1 cellular context compared by ENCODE assay signal in genomic region chr2:61855178-61855523, GRCh38.
TF ChIP-seq lines count a peak whose summit lies in the region.

No MANE protein-coding gene starts in this region.

TF ChIP-seq in endothelial cell of umbilical vein, 7 proteins besides CTCF, POLR2A, EP300 and RAD21 (continued from another document):
- TF ChIP-seq MAX (IDR thresholded peaks at IDR 0.05; ENCODE audit: insufficient read depth, insufficient read length): no peak
- no peak for TF ChIP-seq POLR2AphosphoS5 (IDR thresholded peaks at IDR 0.05; ENCODE audit: insufficient read depth, low read depth, low read length)
- TF ChIP-seq GATA2 (IDR thresholded peaks at IDR 0.05; ENCODE audit: insufficient read depth, insufficient read length, low read depth, low read length): no peak
- TF ChIP-seq FOS (IDR thresholded peaks at IDR 0.05; ENCODE audit: borderline replicate concordance, insufficient read depth, low read length): no peak
- TF ChIP-seq JUN (IDR thresholded peaks at IDR 0.05; ENCODE audit: borderline replicate concordance, insufficient read depth, insufficient read length, low read depth): no peak
